Comparison of ENCODE assay signal across 15 cellular contexts in genomic region chr6:87825865-87826264, GRCh38.
A peak's percentile ranks its signal among the peaks of the same experiment; 100 is the strongest.
DNase-seq lines count a peak whose midpoint lies in the region; ATAC-seq, FAIRE-seq and TF ChIP-seq lines count a peak whose summit lies in the region.
"Had no signal": no experiment of that assay in that cellular context is flagged by ENCODE, and none has a peak within 500 bp of the region (broad histone marks: within the 10 kb centered on the region; RNA-seq: fewer than 3 reads in every experiment).

No MANE protein-coding gene starts in this region.

- intact Hi-C loops in Right ventricle myocardium inferior (cut with DNase I) (no loop called here), heart left ventricle (cut with DNase I) (no loop called here), upper lobe of right lung (cut with DNase I) (no loop called here)

- H3K27me3 ChIP-seq in heart left ventricle = no peaks in the 10 kb centered on the region
- no peaks in the 10 kb centered on the region for H3K27me3 ChIP-seq in effector memory CD4-positive, alpha-beta T cell (replicated peaks; ENCODE audit: control insufficient read depth, insufficient read depth, low read length, poor library complexity, severe bottlenecking)
- no peaks in the 10 kb centered on the region for H3K27me3 ChIP-seq in upper lobe of right lung
- H3K27me3 ChIP-seq: gastroesophageal sphincter had no signal

- H3K9me3 ChIP-seq in heart left ventricle (no peaks in the 10 kb centered on the region), upper lobe of right lung (no peaks in the 10 kb centered on the region)
- H3K9me3 ChIP-seq in effector memory CD4-positive, alpha-beta T cell (ENCODE audit: control insufficient read depth, low read length) = no peaks in the 10 kb centered on the region
- H3K9me3 ChIP-seq: gastroesophageal sphincter, HAP-1, prostate gland had no signal

- TF ChIP-seq CTCF in heart left ventricle (IDR thresholded peaks at IDR 0.05) = no peak
- TF ChIP-seq CTCF in upper lobe of right lung (IDR thresholded peaks at IDR 0.05) = no peak

- H3K4me1 ChIP-seq in heart left ventricle (peaks cover 0 to 18% (median 0%) of the 10 kb centered on the region in 12 donors), upper lobe of right lung (peaks cover 5% of the 10 kb centered on the region)
- H3K4me1 ChIP-seq in effector memory CD4-positive, alpha-beta T cell (ENCODE audit: control insufficient read depth, insufficient read depth, low read length, poor library complexity, severe bottlenecking) = peaks cover 4% of the 10 kb centered on the region
- H3K4me1 ChIP-seq: gastroesophageal sphincter, prostate gland had no signal

- no peak for DNase-seq in Right ventricle myocardium inferior (ENCODE audit: missing footprints)
- no peak for DNase-seq in heart left ventricle
- no peak for DNase-seq in effector memory CD4-positive, alpha-beta T cell
- no peak for DNase-seq in upper lobe of right lung
- no peak for DNase-seq in H54 (ENCODE audit: insufficient read length, low spot score)
- DNase-seq in SW480 (ENCODE audit: low spot score) = no peak
- DNase-seq: activated CD4-positive, alpha-beta T cell treated with anti-CD3 and anti-CD28 coated beads, Interleukin-2, amount 50 U/mL, for 1 hour; NCI-H1417; NCI-H774; stimulated activated CD4-positive, alpha-beta T cell treated with anti-CD3 and anti-CD28 coated beads, Interleukin-4, amount 100 ng/mL, for 24 hours had no signal

- ATAC-seq in Right ventricle myocardium inferior (peak; percentile 48), heart left ventricle (no peak), HG03432 (IDR thresholded peaks at IDR 0.05; ENCODE audit: unreplicated experiment) (peak; percentile 65), upper lobe of right lung (peak; percentile 54), GM21619 (IDR thresholded peaks at IDR 0.05; ENCODE audit: unreplicated experiment) (no peak)

- no peak for TF ChIP-seq POLR2A in heart left ventricle (IDR thresholded peaks at IDR 0.05)
- no peak for TF ChIP-seq POLR2A in H54 (IDR thresholded peaks at IDR 0.05; ENCODE audit: low read depth, low read length)

- H3K27ac ChIP-seq in heart left ventricle (peak overlapping the region in 1 of 12 donors; percentile 72), upper lobe of right lung (no peak overlapping the region)
- peak overlapping the region; percentile 39 for H3K27ac ChIP-seq in effector memory CD4-positive, alpha-beta T cell (ENCODE audit: insufficient read depth, low read length, poor library complexity, severe bottlenecking)
- H3K27ac ChIP-seq: gastroesophageal sphincter, prostate gland had no signal

- no peak for FAIRE-seq in H54 (lab: Jason Lieb, UNC)

- 46 to 58% (median 53%) methylated on average over 2 of the region's 2 CpGs for WGBS in heart left ventricle, 4 donors

- H3K4me3 ChIP-seq in heart left ventricle (no peak overlapping the region), upper lobe of right lung (no peak overlapping the region)
- no peak overlapping the region for H3K4me3 ChIP-seq in effector memory CD4-positive, alpha-beta T cell (ENCODE audit: insufficient read depth, low read depth, low read length, poor library complexity, severe bottlenecking)
- H3K4me3 ChIP-seq: gastroesophageal sphincter, HAP-1, prostate gland had no signal

- no peaks in the 10 kb centered on the region for H3K36me3 ChIP-seq in heart left ventricle
- no peaks in the 10 kb centered on the region for H3K36me3 ChIP-seq in effector memory CD4-positive, alpha-beta T cell (ENCODE audit: control insufficient read depth, insufficient read depth, low read length)
- no peaks in the 10 kb centered on the region for H3K36me3 ChIP-seq in upper lobe of right lung
- H3K36me3 ChIP-seq: gastroesophageal sphincter, HAP-1, prostate gland had no signal

Comparison
In these comparisons a context has a peak if more than half of its experiments do, and no peak if none do; other contexts are left out.
1. ATAC-seq: peak in Right ventricle myocardium inferior (single experiment), HG03432 (single experiment) and upper lobe of right lung (single experiment); none in heart left ventricle (0 of 4) and GM21619 (single experiment).